In genomic region chr17:16428098-16428882, GRCh38 we compare ENCODE assay signal across 8 cellular contexts. TPM values are rescaled to one million over a fixed set of nuclear protein-coding genes. Genes with fewer than 3 reads are reported as not detected.
DNase-seq lines count a peak whose midpoint lies in the region; ATAC-seq, FAIRE-seq and TF ChIP-seq lines count a peak whose summit lies in the region.

No MANE protein-coding gene starts in this region.

- 58% methylated on average over 15 of the region's 15 CpGs for WGBS in A549 (ENCODE audit: missing lambda C conversion rate)
- WGBS in mammary epithelial cell (ENCODE audit: low coverage, missing lambda C conversion rate), result 54% methylated on average over 15 of the region's 15 CpGs
- 76% methylated on average over 15 of the region's 15 CpGs; no CpG with 5 or more reads in 1 of the 2 donors for WGBS in transverse colon (ENCODE audit: low coverage in 1 of 2), 2 donors

- H3K4me2 ChIP-seq in A549 (0 out of 3 replicates have a peak overlapping the region, but pooled peaks have one; percentile 15), mammary epithelial cell (ENCODE audit: insufficient read depth, low read depth, low read length) (no peak overlapping the region)

- POLR2A ChIA-PET in A549 (lab: Yijun Ruan, JAX), result interaction anchor here (1.0 to 4.5 kb wide), 5 partner anchors 10 to 47 kb away, joined by 3 to 43 read pairs (median 7); partner anchors contain the start of genes TRPV2 and UBB

- H3K9ac ChIP-seq in mammary epithelial cell (ENCODE audit: insufficient read depth, low read length), result no peak overlapping the region

- intact Hi-C loops in mammary epithelial cell (cut with micrococcal nuclease) (no loop called here), transverse colon (cut with DNase I; ENCODE audit: low total_unique reads) (no loop called here)

- H3K9me3 ChIP-seq in A549, result no peaks in the 10 kb centered on the region
- no peaks in the 10 kb centered on the region for H3K9me3 ChIP-seq in mammary epithelial cell (replicated peaks; ENCODE audit: insufficient read depth, low read length)
- H3K9me3 ChIP-seq in transverse colon, result no peaks in the 10 kb centered on the region

- H3K4me3 ChIP-seq in A549 (no peak overlapping the region), mammary epithelial cell (replicated peaks in 1 of 3; ENCODE audit: insufficient read depth in 1 of 3, low read depth in 2 of 3, low read length in 3 of 3) (no peak overlapping the region), transverse colon (no peak overlapping the region)

- peak overlapping the region; percentile 92 for H2AFZ ChIP-seq in mammary epithelial cell (ENCODE audit: low read depth, low read length)

- ATAC-seq in A549 (peak; percentile 83 to 96), GM19328 (IDR thresholded peaks at IDR 0.05; ENCODE audit: unreplicated experiment) (no peak)

- H3K4me1 ChIP-seq in A549, result 0 out of 3 replicates have a peak, but pooled peaks cover 3% of the 10 kb centered on the region
- no peaks in the 10 kb centered on the region for H3K4me1 ChIP-seq in mammary epithelial cell (ENCODE audit: insufficient read depth, low read length)
- H3K4me1 ChIP-seq in transverse colon, result no peaks in the 10 kb centered on the region

- no TSS peak for BruUV-seq in mammary epithelial cell (replicated peaks; lab: Mats Ljungman, UMichigan)

- TF ChIP-seq EP300 in A549 (IDR thresholded peaks at IDR 0.05) (no peak), transverse colon (IDR thresholded peaks at IDR 0.05; ENCODE audit: low read depth) (no peak)

- H3K36me3 ChIP-seq in mammary epithelial cell (ENCODE audit: insufficient read depth, low read length) (no peaks in the 10 kb centered on the region), transverse colon (peaks cover 0 to 4% (median 0%) of the 10 kb centered on the region in 4 donors)

- DNase-seq in A549 (ENCODE audit: low read depth in 1 of 2, low spot score in 1 of 2) (peak; percentile 83 to 93), GM18507 (ENCODE audit: extremely low spot score, insufficient read length, low read depth) (no peak), SHP77 (lab: John Stamatoyannopoulos, UW) (peak; percentile 97 to 99), mammary epithelial cell (no peak), medulla oblongata (ENCODE audit: extremely low spot score) (peak; percentile 58), transverse colon (peak; percentile 67), LoVo (ENCODE audit: low spot score) (no peak)

- H4K20me1 ChIP-seq in mammary epithelial cell (ENCODE audit: insufficient read depth, low read length), result no peaks in the 10 kb centered on the region

- CTCF ChIA-PET in A549 (lab: Yijun Ruan, JAX), result interaction anchor here (0.5 to 6.1 kb wide), 20 partner anchors 10 to 395 kb away, joined by 3 to 69 read pairs (median 4); partner anchors contain the start of gene TRPV2
- CTCF ChIA-PET in mammary epithelial cell (lab: Charles Lee; ENCODE audit: low non-redundant PET), result interaction anchor here (0.9 to 1.0 kb wide), 2 partner anchors 20 to 94 kb away, joined by 3 read pairs; no protein-coding TSS in a partner anchor

- dilution Hi-C loops in mammary epithelial cell (cut with HindIII; ENCODE audit: low sequenced_read_pairs), result loop anchor here (5.0 kb wide), 1 partner anchor 79 kb away; no protein-coding TSS in a partner anchor

- in situ Hi-C loops in mammary epithelial cell (cut with MboI; ENCODE audit: low sequenced_read_pairs in 2 of 2) (no loop called here), transverse colon (cut with MboI; ENCODE audit: low pct_ligation_motif_present in 1 of 4, low pct_unique_long_range_greater_than_20kb in 1 of 4, low sequenced_read_pairs in 3 of 4) (no loop called here)

- FAIRE-seq in A549 (lab: Jason Lieb, UNC) (peak; percentile 68), GM18507 (lab: Jason Lieb, UNC) (peak; percentile 59)

- H3K27ac ChIP-seq in A549 (peak overlapping the region; percentile 50 to 70; a peak in 5 of 6 replicates), mammary epithelial cell (ENCODE audit: insufficient read depth, low read depth, low read length) (no peak overlapping the region), transverse colon (no peak overlapping the region)

- TF ChIP-seq CTCF in A549 (IDR thresholded peaks at IDR 0.05), result peak; percentile 71
- peak; percentile 75 to 83 for TF ChIP-seq CTCF in mammary epithelial cell (conservative IDR thresholded peaks at IDR 0.05 in 1 of 2, IDR thresholded peaks at IDR 0.05 in 1 of 2; ENCODE audit: extremely low read depth in 1 of 2, insufficient read depth in 1 of 2, low read depth in 1 of 2, low read length in 2 of 2)
- TF ChIP-seq CTCF in transverse colon (IDR thresholded peaks at IDR 0.05), result peak; percentile 53 to 72 (median 64)

- H3K27me3 ChIP-seq in mammary epithelial cell (ENCODE audit: insufficient read depth, low read length), result no peaks in the 10 kb centered on the region
- H3K27me3 ChIP-seq in transverse colon, result no peaks in the 10 kb centered on the region

- no peaks in the 10 kb centered on the region for H3K79me2 ChIP-seq in mammary epithelial cell (ENCODE audit: insufficient read depth, low read length)

- no peak for TF ChIP-seq POLR2A in A549 (IDR thresholded peaks at IDR 0.05; ENCODE audit: low read length)
- no peak for TF ChIP-seq POLR2A in transverse colon (IDR thresholded peaks at IDR 0.05)

- peak; percentile 48 to 61; a peak in 4 of 5 replicates for TF ChIP-seq RAD21 in A549 (conservative IDR thresholded peaks at IDR 0.05 in 1 of 2, IDR thresholded peaks at IDR 0.05 in 1 of 2)

TF ChIP-seq in A549, 52 proteins besides CTCF, POLR2A, EP300 and RAD21:
- no peak for TF ChIP-seq SREBF2 (IDR thresholded peaks at IDR 0.05)
- peak; percentile 98 for TF ChIP-seq MAX (IDR thresholded peaks at IDR 0.05)
- TF ChIP-seq KDM1A (IDR thresholded peaks at IDR 0.05; ENCODE audit: low read depth), result no peak
- peak; percentile 68; the same call in 1 of the 2 replicates for TF ChIP-seq HOXB13 (CRISPR knock-in tag; IDR thresholded peaks at IDR 0.05; ENCODE audit: low read depth)
- peak; percentile 56 for TF ChIP-seq SMC3 (IDR thresholded peaks at IDR 0.05)
- peak; percentile 63 for TF ChIP-seq USF2 (IDR thresholded peaks at IDR 0.05)
- peak; percentile 83; the same call in 1 of the 2 replicates for TF ChIP-seq MYC (IDR thresholded peaks at IDR 0.05; ENCODE audit: borderline replicate concordance, low read length)
- TF ChIP-seq MAFK (IDR thresholded peaks at IDR 0.05; ENCODE audit: partially characterized antibody), result peak; percentile 94
- TF ChIP-seq E2F6 (IDR thresholded peaks at IDR 0.05; ENCODE audit: borderline replicate concordance, low read depth), result peak; percentile 81
- 0 out of 2 replicates have a peak, but pooled peaks have one; percentile 35 for TF ChIP-seq CHD4 (IDR thresholded peaks at IDR 0.05; ENCODE audit: borderline replicate concordance)

RNA-seq across cellular contexts. Expression of gene TRPV2, which starts 12.9 kb away (rescaled TPM):
- polyA plus RNA-seq in A549 (2011; rRNA removed) (0.31 and 0.60 TPM in 2 replicates), A549 (2017; fragmentation: RNase III; extraction: RNeasy Plus Mini Kit Qiagen cat#74134 plus additional on column Dnase treatment) (0.35 to 0.62 TPM (median 0.61 TPM) in 3 replicates), mammary epithelial cell (0.09 TPM)
- polyA plus RNA-seq in A549 (2012; cell fraction: cytosol; rRNA removed), result 0.87 and 1.1 TPM in 2 replicates
- polyA plus RNA-seq in A549 (2012; cell fraction: nucleus; rRNA removed), result 0.86 and 1.7 TPM in 2 replicates
- 0.37 and 0.73 TPM in 2 replicates for polyA minus RNA-seq in A549 (2011; rRNA and poly(A)+ RNA removed)
- total RNA-seq in mammary epithelial cell (under 1 TPM in 1 of 2 donors, not detected in 1; 0.33 TPM), transverse colon (1 to 10 TPM; 2.4 to 8.2 (median 4.4) TPM)
- polyA minus RNA-seq in mammary epithelial cell, result not detected

RNA-seq across cellular contexts. Expression of gene UBB, which starts 47.4 kb away (rescaled TPM):
- polyA plus RNA-seq in A549 (2011; rRNA removed) (2,851 and 4,311 TPM in 2 replicates), A549 (2017; fragmentation: RNase III; extraction: RNeasy Plus Mini Kit Qiagen cat#74134 plus additional on column Dnase treatment) (2,383 to 2,467 TPM (median 2,404 TPM) in 3 replicates), mammary epithelial cell (999 TPM)
- polyA plus RNA-seq in A549 (2012; cell fraction: cytosol; rRNA removed), result 3,984 and 4,472 TPM in 2 replicates
- 2,091 and 2,511 TPM in 2 replicates for polyA plus RNA-seq in A549 (2012; cell fraction: nucleus; rRNA removed)
- polyA minus RNA-seq in A549 (2011; rRNA and poly(A)+ RNA removed), result 2,750 and 3,886 TPM in 2 replicates
- total RNA-seq in mammary epithelial cell (100 to 1,000 TPM; 633 to 696 TPM), transverse colon (1,000 to 10,000 TPM in 1 of 4 donors, 100 to 1,000 TPM in 3; 426 to 1,167 (median 805) TPM)
- polyA minus RNA-seq in mammary epithelial cell, result 1,322 TPM

Comparison
In these comparisons a context has a peak if more than half of its experiments do, and no peak if none do; other contexts are left out.
1. DNase-seq: peak in A549 (2 of 2), SHP77 (2 of 2), medulla oblongata (single experiment) and transverse colon (single experiment); none in GM18507 (single experiment), mammary epithelial cell (single experiment) and LoVo (single experiment).
2. H3K27ac ChIP-seq: peak in A549 (2 of 2); none in mammary epithelial cell (single experiment) and transverse colon (0 of 4).
3. Peak in every context shown above with its lines, with median percentiles within 50 percentile points of each other: CTCF ChIP-seq.